ENCODE assay signal across 7 cellular contexts in genomic region chr3:4720316-4721075, GRCh38.
DNase-seq lines count a peak whose midpoint lies in the region; ATAC-seq and TF ChIP-seq lines count a peak whose summit lies in the region.

No MANE protein-coding gene starts in this region.

- peak; percentile 79 for ATAC-seq in left cardiac atrium

- H3K4me3 ChIP-seq in GM06990 (replicated peaks; ENCODE audit: low read depth, low read length) (no peak overlapping the region), LNCaP clone FGC (ENCODE audit: low read depth, low read length) (no peak overlapping the region), adrenal gland (no peak overlapping the region), sigmoid colon (no peak overlapping the region)

- WGBS in adrenal gland, 4 donors = 33 to 42% (median 39%) methylated on average over 12 of the region's 12 CpGs
- WGBS in sigmoid colon, 2 donors = 11 to 50% methylated on average over 12 of the region's 12 CpGs

- H3K36me3 ChIP-seq in GM06990 (ENCODE audit: control insufficient read depth, insufficient read depth, low read length) (peaks cover 1% of the 10 kb centered on the region; the same call in 1 of the 2 replicates), adrenal gland (replicated peaks in 1 of 2) (no peaks in the 10 kb centered on the region), sigmoid colon (peaks cover 0 to 13% (median 2%) of the 10 kb centered on the region in 4 donors)

- intact Hi-C loops in adrenal gland (cut with DNase I) = loop anchor here (5.0 kb wide), 2 partner anchors 257 to 262 kb away; partner anchors contain the start of gene BHLHE40 (in 1 of the 2)
- intact Hi-C loops in left cardiac atrium (cut with DNase I) = loop anchor here (2.0 to 10.0 kb wide), 2 partner anchors 106 to 264 kb away; no protein-coding TSS in a partner anchor
- intact Hi-C loops in sigmoid colon (cut with DNase I) = loop anchor here (2.0 to 5.0 kb wide), 6 partner anchors 52 to 402 kb away; partner anchors contain the start of gene ARL8B

- H3K9me3 ChIP-seq in adrenal gland (replicated peaks in 1 of 3) (no peaks in the 10 kb centered on the region), sigmoid colon (no peaks in the 10 kb centered on the region)

- no peaks in the 10 kb centered on the region for H3K27me3 ChIP-seq in GM06990 (replicated peaks; ENCODE audit: control insufficient read depth, insufficient read depth, low read length)
- H3K27me3 ChIP-seq in adrenal gland = no peaks in the 10 kb centered on the region
- no peaks in the 10 kb centered on the region for H3K27me3 ChIP-seq in sigmoid colon

- TF ChIP-seq EP300 in sigmoid colon (IDR thresholded peaks at IDR 0.05) = peak in 3 of 4 donors; percentile 43 to 85 (median 57)

- TF ChIP-seq POLR2A in adrenal gland (IDR thresholded peaks at IDR 0.05) (peak in 1 of 2 donors; percentile 58), sigmoid colon (IDR thresholded peaks at IDR 0.05) (no peak)

- TF ChIP-seq CTCF in GM06990 (IDR thresholded peaks at IDR 0.05; ENCODE audit: insufficient read depth, low read length, poor library complexity, severe bottlenecking) (peak; percentile 43), LNCaP clone FGC (IDR thresholded peaks at IDR 0.05; ENCODE audit: control insufficient read depth, extremely low read depth, insufficient read depth) (peak; percentile 51), adrenal gland (IDR thresholded peaks at IDR 0.05) (peak; percentile 34 to 71 (median 64)), sigmoid colon (IDR thresholded peaks at IDR 0.05) (peak in 3 of 4 experiments; percentile 37 to 42 (median 42))

- H3K27ac ChIP-seq in adrenal gland (peak overlapping the region; percentile 70 to 93 (median 79)), sigmoid colon (peak overlapping the region; percentile 64 to 80 (median 72))

- DNase-seq in GM06990 (ENCODE audit: extremely low read depth, insufficient read length) (no peak), LNCaP clone FGC (ENCODE audit: low read depth) (peak; percentile 92), adrenal gland (peak; percentile 85 to 96 (median 92)), left cardiac atrium (peak; percentile 84), sigmoid colon (peak; percentile 94), NCI-H146 (lab: John Stamatoyannopoulos, UW) (no peak), SIG-M5 (lab: John Stamatoyannopoulos, UW) (no peak)

- peaks cover 26 to 49% of the 10 kb centered on the region in 2 donors for H3K4me1 ChIP-seq in adrenal gland (replicated peaks in 1 of 2)
- H3K4me1 ChIP-seq in sigmoid colon = peaks cover 0 to 55% (median 50%) of the 10 kb centered on the region in 4 donors

Comparison
In these comparisons a context has a peak if more than half of its experiments do, and no peak if none do; other contexts are left out.
1. DNase-seq: peak in LNCaP clone FGC (single experiment), adrenal gland (7 of 7), left cardiac atrium (single experiment) and sigmoid colon (single experiment); none in GM06990 (single experiment), NCI-H146 (single experiment) and SIG-M5 (single experiment).
2. Peak in every context shown above with its lines, with median percentiles within 50 percentile points of each other: CTCF ChIP-seq.